Comparison of ENCODE assay signal across 8 cellular contexts in genomic region chr18:37778417-37779165, GRCh38.
DNase-seq lines count a peak whose midpoint lies in the region; ATAC-seq and TF ChIP-seq lines count a peak whose summit lies in the region.

No MANE protein-coding gene starts in this region.

- no peaks in the 10 kb centered on the region for H3K4me1 ChIP-seq in heart right ventricle

- H3K27ac ChIP-seq in heart right ventricle, result no peak overlapping the region

- no peaks in the 10 kb centered on the region for H3K27me3 Mint-ChIP-seq in activated CD8-positive, alpha-beta memory T cell treated with anti-CD3 and anti-CD28 coated beads, Interleukin-2, amount 10 ng/mL, durations not matched to agents 7 days and 5 days

- H3K36me3 Mint-ChIP-seq in activated CD8-positive, alpha-beta memory T cell treated with anti-CD3 and anti-CD28 coated beads, Interleukin-2, amount 10 ng/mL, durations not matched to agents 7 days and 5 days, result no peaks in the 10 kb centered on the region

- CTCF ChIA-PET in AG04449 (lab: Yijun Ruan, JAX), result no interaction called here
- CTCF ChIA-PET in activated CD8-positive, alpha-beta memory T cell treated with anti-CD3 and anti-CD28 coated beads, Interleukin-2, amount 10 ng/mL, durations not matched to agents 7 days and 5 days (lab: Charles Lee), result interaction anchor here (1.3 kb wide), 1 partner anchor 9 kb away, joined by 3 read pairs; no protein-coding TSS in a partner anchor

- no peaks in the 10 kb centered on the region for H3K36me3 ChIP-seq in heart right ventricle

- no peaks in the 10 kb centered on the region for H3K4me1 Mint-ChIP-seq in activated CD8-positive, alpha-beta memory T cell treated with anti-CD3 and anti-CD28 coated beads, Interleukin-2, amount 10 ng/mL, durations not matched to agents 7 days and 5 days

- POLR2A ChIA-PET in AG04449 (lab: Yijun Ruan, JAX), result no interaction called here

- no peaks in the 10 kb centered on the region for H3K9me3 ChIP-seq in heart right ventricle

- intact Hi-C loops in heart right ventricle (cut with DNase I), result no loop called here

- peaks cover 0 to 18% (median 4%) of the 10 kb centered on the region in 7 donors for H3K27me3 ChIP-seq in heart right ventricle

- ATAC-seq in HG02938 (IDR thresholded peaks at IDR 0.05; ENCODE audit: unreplicated experiment), result peak; percentile 65
- no peak for ATAC-seq in activated CD8-positive, alpha-beta memory T cell treated with anti-CD3 and anti-CD28 coated beads, Interleukin-2, amount 10 ng/mL, durations not matched to agents 7 days and 5 days
- peak in 5 of 8 donors; percentile 41 to 64 (median 53) for ATAC-seq in heart right ventricle

- H3K9me3 Mint-ChIP-seq in activated CD8-positive, alpha-beta memory T cell treated with anti-CD3 and anti-CD28 coated beads, Interleukin-2, amount 10 ng/mL, durations not matched to agents 7 days and 5 days (ENCODE audit: low read depth), result no peaks in the 10 kb centered on the region

- DNase-seq in AG04449 (ENCODE audit: low read depth, low spot score), result no peak
- peak; percentile 72 for DNase-seq in GM13976 (ENCODE audit: low spot score)
- DNase-seq in NCI-H2196 treated with DMSO at 0.1 percent for 48 hours (lab: John Stamatoyannopoulos, UW; ENCODE audit: unreplicated experiment), result peak; percentile 2
- DNase-seq in activated CD8-positive, alpha-beta memory T cell treated with anti-CD3 and anti-CD28 coated beads, Interleukin-2, amount 10 ng/mL, durations not matched to agents 7 days and 5 days, result peak; percentile 46
- peak; percentile 57 for DNase-seq in heart right ventricle
- peak; percentile 6 for DNase-seq in retinal pigment epithelial cell (ENCODE audit: low read depth)
- DNase-seq in stimulated activated naive CD4-positive, alpha-beta T cell treated with Interleukin-2 at 50 U/mL for 16 hours (lab: John Stamatoyannopoulos, UW), result no peak

- 18 to 23% methylated on average over 21 of the region's 21 CpGs for WGBS in heart right ventricle, 2 donors

- H3K27ac Mint-ChIP-seq in activated CD8-positive, alpha-beta memory T cell treated with anti-CD3 and anti-CD28 coated beads, Interleukin-2, amount 10 ng/mL, durations not matched to agents 7 days and 5 days, result no peak overlapping the region

- in situ Hi-C loops in GM13976 (cut with MboI; ENCODE audit: low sequenced_read_pairs, unreplicated experiment), result no loop called here

- TF ChIP-seq CTCF in AG04449 (IDR thresholded peaks at IDR 0.05; ENCODE audit: insufficient read depth, low read length, missing control alignments), result peak; percentile 53
- TF ChIP-seq CTCF in GM13976 (IDR thresholded peaks at IDR 0.05; ENCODE audit: borderline replicate concordance, control extremely low read depth, extremely low read depth, insufficient read depth, missing control alignments), result peak; percentile 77
- peak; percentile 52 to 80 (median 67) for TF ChIP-seq CTCF in heart right ventricle (IDR thresholded peaks at IDR 0.05)
- TF ChIP-seq CTCF in retinal pigment epithelial cell (conservative IDR thresholded peaks at IDR 0.05; ENCODE audit: low read depth, low read length), result peak; percentile 90

- H3K4me3 ChIP-seq in AG04449 (ENCODE audit: low read depth, low read length), result no peak overlapping the region
- H3K4me3 ChIP-seq in heart right ventricle, result no peak overlapping the region
- no peak overlapping the region for H3K4me3 ChIP-seq in retinal pigment epithelial cell (ENCODE audit: low read length)

- no peak overlapping the region for H3K4me3 Mint-ChIP-seq in activated CD8-positive, alpha-beta memory T cell treated with anti-CD3 and anti-CD28 coated beads, Interleukin-2, amount 10 ng/mL, durations not matched to agents 7 days and 5 days

Comparison
In these comparisons a context has a peak if more than half of its experiments do, and no peak if none do; other contexts are left out.
1. DNase-seq: peak in GM13976 (single experiment), NCI-H2196 treated with DMSO at 0.1 percent for 48 hours (single experiment), activated CD8-positive, alpha-beta memory T cell treated with anti-CD3 and anti-CD28 coated beads, Interleukin-2, amount 10 ng/mL, durations not matched to agents 7 days and 5 days (single experiment), heart right ventricle (2 of 2) and retinal pigment epithelial cell (single experiment); none in AG04449 (single experiment) and stimulated activated naive CD4-positive, alpha-beta T cell treated with Interleukin-2 at 50 U/mL for 16 hours (single experiment).
2. Peak in every context shown above with its lines, with median percentiles within 50 percentile points of each other: CTCF ChIP-seq.